In genomic region chr2:218396688-218397501, GRCh38 we compare ENCODE assay signal across 1 cellular context.
TF ChIP-seq lines count a peak whose summit lies in the region.

No MANE protein-coding gene starts in this region.

TF ChIP-seq in K562, 482 proteins besides CTCF, POLR2A, EP300 and RAD21 (continued from another document and continues in another):
- TF ChIP-seq AFF1 (IDR thresholded peaks at IDR 0.05; ENCODE audit: low read depth in 1 of 2, partially characterized antibody in 2 of 2) (no peak), RBM15 (IDR thresholded peaks at IDR 0.05; ENCODE audit: insufficient read depth, low read length) (no peak), SRF (CRISPR knock-in tag; IDR thresholded peaks at IDR 0.05) (no peak), ZBTB49 (CRISPR knock-in tag; IDR thresholded peaks at IDR 0.05; ENCODE audit: borderline replicate concordance) (no peak), ZKSCAN8 (CRISPR knock-in tag; IDR thresholded peaks at IDR 0.05) (0 out of 2 replicates have a peak, but pooled peaks have one; percentile 47), PPARD (CRISPR knock-in tag; IDR thresholded peaks at IDR 0.05) (no peak), ILK (tag; IDR thresholded peaks at IDR 0.05; ENCODE audit: borderline replicate concordance, low read depth) (no peak), ZNF695 (CRISPR knock-in tag; IDR thresholded peaks at IDR 0.05) (no peak), POLR2B (IDR thresholded peaks at IDR 0.05; ENCODE audit: low read depth, partially characterized antibody) (peak; percentile 6), POU5F1 (IDR thresholded peaks at IDR 0.05; ENCODE audit: borderline replicate concordance, low read depth, low read length, partially characterized antibody) (no peak), ZNF408 (CRISPR knock-in tag; IDR thresholded peaks at IDR 0.05; ENCODE audit: low read depth) (no peak), ETV6 (IDR thresholded peaks at IDR 0.05; ENCODE audit: borderline replicate concordance in 1 of 2, low read depth in 2 of 2, low read length in 1 of 2) (no peak), ETV6 (CRISPR knock-in tag; IDR thresholded peaks at IDR 0.05; ENCODE audit: borderline replicate concordance) (no peak), MITF (IDR thresholded peaks at IDR 0.05) (no peak), ZFP30 (CRISPR knock-in tag; IDR thresholded peaks at IDR 0.05; ENCODE audit: borderline replicate concordance) (no peak), CREM (IDR thresholded peaks at IDR 0.05; ENCODE audit: low read depth) (peak; percentile 68), MNT (conservative IDR thresholded peaks at IDR 0.05) (no peak), RB1 (IDR thresholded peaks at IDR 0.05; ENCODE audit: low read depth) (no peak), MTA3 (IDR thresholded peaks at IDR 0.05; ENCODE audit: borderline replicate concordance) (no peak), PCBP1 (IDR thresholded peaks at IDR 0.05; ENCODE audit: low read depth, low read length, poor library complexity, severe bottlenecking) (no peak), PRDM10 (IDR thresholded peaks at IDR 0.05; ENCODE audit: partially characterized antibody) (no peak), ZNF551 (CRISPR knock-in tag; IDR thresholded peaks at IDR 0.05) (no peak), CBX1 (IDR thresholded peaks at IDR 0.05; ENCODE audit: low read depth) (no peak), CREB3L1 (IDR thresholded peaks at IDR 0.05; ENCODE audit: borderline replicate concordance, low read depth) (no peak), DMBX1 (CRISPR knock-in tag; IDR thresholded peaks at IDR 0.05; ENCODE audit: borderline replicate concordance) (no peak), MGA (IDR thresholded peaks at IDR 0.05) (peak; percentile 27; the same call in 1 of the 2 replicates), ZNF76 (CRISPR knock-in tag; IDR thresholded peaks at IDR 0.05; ENCODE audit: borderline replicate concordance) (no peak)
